In the genomic region with DNA sequence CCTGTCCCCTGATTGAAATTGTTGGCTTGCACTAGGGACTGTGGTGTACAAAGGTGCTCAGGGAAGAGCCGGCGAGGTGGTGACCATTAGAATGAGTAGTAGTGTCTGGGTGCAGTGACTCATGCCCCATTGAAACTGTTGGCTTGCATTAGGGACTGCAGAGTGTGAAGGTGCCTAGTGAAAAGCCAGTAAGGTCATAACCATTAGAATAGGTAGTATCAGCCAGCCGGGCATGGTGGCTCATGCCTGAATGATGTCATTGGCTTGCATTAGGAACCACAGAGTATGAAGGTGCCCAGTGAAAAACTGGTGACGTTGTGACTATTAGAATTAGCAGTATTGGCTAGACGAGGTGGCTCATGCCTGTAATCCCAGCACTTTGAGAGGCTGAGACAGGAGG, we compare ENCODE assay signal across 21 cellular contexts.
A peak's percentile ranks its signal among the peaks of the same experiment; 100 is the strongest.
DNase-seq lines count a peak whose midpoint lies in the region; ATAC-seq, FAIRE-seq and TF ChIP-seq lines count a peak whose summit lies in the region.
"Had no signal": no experiment of that assay in that cellular context is flagged by ENCODE, and none has a peak within 500 bp of the region (broad histone marks: within the 10 kb centered on the region; RNA-seq: fewer than 3 reads in every experiment).

No MANE protein-coding gene starts in this region.

- no peaks in the 10 kb centered on the region for H3K9me3 Mint-ChIP-seq in HFFc6
- H3K9me3 Mint-ChIP-seq in astrocyte (ENCODE audit: unreplicated experiment), result no peaks in the 10 kb centered on the region
- no peaks in the 10 kb centered on the region for H3K9me3 Mint-ChIP-seq in stimulated activated effector memory CD8-positive, alpha-beta T cell treated with anti-CD3 and anti-CD28 coated beads, Interleukin-12 subunit alpha, Interleukin-12 subunit beta, amount 100 ng/mL, for 72 hours
- H3K9me3 Mint-ChIP-seq: activated T-helper 1 cell treated with anti-CD3 and anti-CD28 coated beads, Interleukin-12 subunit alpha, Interleukin-12 subunit beta, Interleukin-2, Interleukin-4 antibody, amounts not matched to agents 30 ng/mL and 10 ng/mL and 1 ng/mL, durations not matched to agents 14 hours and 24 hours and 36 hours; T-helper 1 cell treated with Interleukin-12 subunit alpha and Interleukin-12 subunit beta and Interleukin-4 antibody, amounts not matched to agents 30 μg/mL and 1 μg/mL, for 36 hours had no signal

- no peak overlapping the region for H3K27ac ChIP-seq in astrocyte (ENCODE audit: low read depth, low read length)
- H3K27ac ChIP-seq in ovary, result no peak overlapping the region
- H3K27ac ChIP-seq: right lobe of liver, WERI-Rb-1 had no signal

- H3K9ac ChIP-seq in astrocyte (ENCODE audit: low read length), result no peak overlapping the region

- H3K4me3 ChIP-seq in astrocyte (ENCODE audit: insufficient read depth, low read depth, low read length) (no peak overlapping the region), kidney epithelial cell (ENCODE audit: low read depth, low read length) (no peak overlapping the region), ovary (no peak overlapping the region)
- H3K4me3 ChIP-seq: HAP-1, right lobe of liver had no signal

- no peak overlapping the region for H2AFZ ChIP-seq in astrocyte (ENCODE audit: low read depth, low read length)

- 92 to 97% (median 92%) methylated on average over 5 of the region's 5 CpGs for WGBS in ovary, 3 donors

- no peak for ATAC-seq in stimulated activated effector memory CD8-positive, alpha-beta T cell treated with anti-CD3 and anti-CD28 coated beads, Interleukin-12 subunit alpha, Interleukin-12 subunit beta, amount 100 ng/mL, for 72 hours

- TF ChIP-seq EP300 in ovary (IDR thresholded peaks at IDR 0.05), result no peak

- no peak for TF ChIP-seq POLR2A in ovary (IDR thresholded peaks at IDR 0.05)

- TF ChIP-seq CTCF in HFFc6 (IDR thresholded peaks at IDR 0.05), result no peak
- TF ChIP-seq CTCF in astrocyte (IDR thresholded peaks at IDR 0.05; ENCODE audit: insufficient read depth, low read depth, low read length), result no peak
- TF ChIP-seq CTCF in kidney epithelial cell (IDR thresholded peaks at IDR 0.05; ENCODE audit: insufficient read depth, low read length, poor library complexity, severe bottlenecking), result no peak
- no peak for TF ChIP-seq CTCF in ovary (IDR thresholded peaks at IDR 0.05)

- H3K9me3 ChIP-seq in astrocyte (ENCODE audit: insufficient read depth, low read depth, low read length) (no peaks in the 10 kb centered on the region), ovary (no peaks in the 10 kb centered on the region)
- H3K9me3 ChIP-seq: HAP-1, right lobe of liver had no signal

- H3K27me3 ChIP-seq in astrocyte (ENCODE audit: insufficient read depth, low read length) (no peaks in the 10 kb centered on the region), kidney epithelial cell (ENCODE audit: control insufficient read depth, insufficient read depth, low read length) (no peaks in the 10 kb centered on the region), ovary (no peaks in the 10 kb centered on the region)
- H3K27me3 ChIP-seq: right lobe of liver had no signal

- H3K4me2 ChIP-seq in astrocyte (ENCODE audit: low read length), result no peak overlapping the region

- peaks cover 47% of the 10 kb centered on the region for H4K20me1 ChIP-seq in astrocyte (ENCODE audit: insufficient read depth, low read length)

- peaks cover 4% of the 10 kb centered on the region for H3K4me1 ChIP-seq in astrocyte (ENCODE audit: insufficient read depth, low read length)
- peaks cover 11% of the 10 kb centered on the region for H3K4me1 ChIP-seq in ovary (ENCODE audit: insufficient read depth)
- H3K4me1 ChIP-seq: HAP-1 had no signal

- FAIRE-seq in astrocyte (lab: Jason Lieb, UNC), result no peak

- H3K27me3 Mint-ChIP-seq in HFFc6 (ENCODE audit: insufficient read depth), result peaks cover 5% of the 10 kb centered on the region; the same call in 1 of the 2 replicates
- H3K27me3 Mint-ChIP-seq in astrocyte (ENCODE audit: low read depth, unreplicated experiment), result no peaks in the 10 kb centered on the region

- DNase-seq in AG08395 (ENCODE audit: low spot score), result peak; percentile 22
- peak; percentile 19 for DNase-seq in HFFc6
- peak; percentile 48 for DNase-seq in astrocyte (ENCODE audit: low read depth)
- peak; percentile 57 for DNase-seq in kidney epithelial cell (ENCODE audit: low read depth)
- DNase-seq in occipital lobe (lab: John Stamatoyannopoulos, UW), result no peak
- DNase-seq in ovary, result no peak
- DNase-seq in NCI-H345 (lab: John Stamatoyannopoulos, UW), result no peak
- no peak for DNase-seq in stimulated activated effector memory CD8-positive, alpha-beta T cell treated with anti-CD3 and anti-CD28 coated beads, Interleukin-12 subunit alpha, Interleukin-12 subunit beta, amount 100 ng/mL, for 72 hours (ENCODE audit: low spot score in 2 of 2)
- DNase-seq: caudate nucleus, hippocampal formation, KBM-7, left cardiac atrium, NCI-H1048, NCI-H2029, NCI-H510A treated with DMSO at 0.1 percent for 48 hours, right lobe of liver, SIG-M5, WERI-Rb-1 had no signal

- H3K4me3 Mint-ChIP-seq in HFFc6 (no peak overlapping the region; the same call in 1 of the 2 replicates), astrocyte (ENCODE audit: unreplicated experiment) (no peak overlapping the region)
- H3K4me3 Mint-ChIP-seq in stimulated activated effector memory CD8-positive, alpha-beta T cell treated with anti-CD3 and anti-CD28 coated beads, Interleukin-12 subunit alpha, Interleukin-12 subunit beta, amount 100 ng/mL, for 72 hours, result no peak overlapping the region
- H3K4me3 Mint-ChIP-seq: activated T-helper 1 cell treated with anti-CD3 and anti-CD28 coated beads, Interleukin-12 subunit alpha, Interleukin-12 subunit beta, Interleukin-2, Interleukin-4 antibody, amounts not matched to agents 30 ng/mL and 10 ng/mL and 1 ng/mL, durations not matched to agents 14 hours and 24 hours and 36 hours; T-helper 1 cell treated with Interleukin-12 subunit alpha and Interleukin-12 subunit beta and Interleukin-4 antibody, amounts not matched to agents 30 μg/mL and 1 μg/mL, for 36 hours had no signal

- H3K4me1 Mint-ChIP-seq in HFFc6 (ENCODE audit: low read depth), result peaks cover 9% of the 10 kb centered on the region
- peaks cover 8% of the 10 kb centered on the region for H3K4me1 Mint-ChIP-seq in astrocyte (ENCODE audit: low read depth, unreplicated experiment)
- no peaks in the 10 kb centered on the region for H3K4me1 Mint-ChIP-seq in stimulated activated effector memory CD8-positive, alpha-beta T cell treated with anti-CD3 and anti-CD28 coated beads, Interleukin-12 subunit alpha, Interleukin-12 subunit beta, amount 100 ng/mL, for 72 hours

- no peaks in the 10 kb centered on the region for H3K79me2 ChIP-seq in astrocyte (ENCODE audit: insufficient read depth, low read length)

- H3K36me3 Mint-ChIP-seq in HFFc6 (ENCODE audit: low read depth) (peaks cover 7% of the 10 kb centered on the region), astrocyte (ENCODE audit: low read depth, unreplicated experiment) (peaks cover 21% of the 10 kb centered on the region)
- peaks cover 76% of the 10 kb centered on the region for H3K36me3 Mint-ChIP-seq in stimulated activated effector memory CD8-positive, alpha-beta T cell treated with anti-CD3 and anti-CD28 coated beads, Interleukin-12 subunit alpha, Interleukin-12 subunit beta, amount 100 ng/mL, for 72 hours

- intact Hi-C loops in ovary (cut with DNase I), result no loop called here

- H3K36me3 ChIP-seq in astrocyte (ENCODE audit: insufficient read depth, low read length), result peaks cover 12% of the 10 kb centered on the region
- peaks cover 1% of the 10 kb centered on the region for H3K36me3 ChIP-seq in kidney epithelial cell (ENCODE audit: control insufficient read depth, insufficient read depth, low read length)
- no peaks in the 10 kb centered on the region for H3K36me3 ChIP-seq in ovary
- H3K36me3 ChIP-seq: right lobe of liver had no signal

- peak overlapping the region; percentile 48 for H3K27ac Mint-ChIP-seq in HFFc6
- no peak overlapping the region for H3K27ac Mint-ChIP-seq in astrocyte (ENCODE audit: unreplicated experiment)
- no peak overlapping the region for H3K27ac Mint-ChIP-seq in stimulated activated effector memory CD8-positive, alpha-beta T cell treated with anti-CD3 and anti-CD28 coated beads, Interleukin-12 subunit alpha, Interleukin-12 subunit beta, amount 100 ng/mL, for 72 hours
- H3K27ac Mint-ChIP-seq: activated T-helper 1 cell treated with anti-CD3 and anti-CD28 coated beads, Interleukin-12 subunit alpha, Interleukin-12 subunit beta, Interleukin-2, Interleukin-4 antibody, amounts not matched to agents 30 ng/mL and 10 ng/mL and 1 ng/mL, durations not matched to agents 14 hours and 24 hours and 36 hours; T-helper 1 cell treated with Interleukin-12 subunit alpha and Interleukin-12 subunit beta and Interleukin-4 antibody, amounts not matched to agents 30 μg/mL and 1 μg/mL, for 36 hours had no signal

Comparison
In these comparisons a context has a peak if more than half of its experiments do, and no peak if none do; other contexts are left out.
1. DNase-seq: peak in AG08395 (single experiment), HFFc6 (single experiment), astrocyte (single experiment) and kidney epithelial cell (single experiment); none in occipital lobe (single experiment), ovary (0 of 5), NCI-H345 (single experiment) and stimulated activated effector memory CD8-positive, alpha-beta T cell treated with anti-CD3 and anti-CD28 coated beads, Interleukin-12 subunit alpha, Interleukin-12 subunit beta, amount 100 ng/mL, for 72 hours (0 of 2).